ENCODE assay signal across 1 cellular context in genomic region chr14:102646615-102647014, GRCh38.
TF ChIP-seq lines count a peak whose summit lies in the region.

No MANE protein-coding gene starts in this region.

TF ChIP-seq in GM12878, 131 proteins besides CTCF, POLR2A, EP300 and RAD21:
- TF ChIP-seq BHLHE40 (IDR thresholded peaks at IDR 0.05; ENCODE audit: borderline replicate concordance in 1 of 2, low read depth in 2 of 2, low read length in 1 of 2) = peak; percentile 46 to 68; a peak in 2 of 4 replicates
- no peak for TF ChIP-seq TCF3 (IDR thresholded peaks at IDR 0.05; ENCODE audit: borderline replicate concordance, insufficient read depth, low read depth, low read length)
